ENCODE assay signal across 17 cellular contexts in the genomic region with DNA sequence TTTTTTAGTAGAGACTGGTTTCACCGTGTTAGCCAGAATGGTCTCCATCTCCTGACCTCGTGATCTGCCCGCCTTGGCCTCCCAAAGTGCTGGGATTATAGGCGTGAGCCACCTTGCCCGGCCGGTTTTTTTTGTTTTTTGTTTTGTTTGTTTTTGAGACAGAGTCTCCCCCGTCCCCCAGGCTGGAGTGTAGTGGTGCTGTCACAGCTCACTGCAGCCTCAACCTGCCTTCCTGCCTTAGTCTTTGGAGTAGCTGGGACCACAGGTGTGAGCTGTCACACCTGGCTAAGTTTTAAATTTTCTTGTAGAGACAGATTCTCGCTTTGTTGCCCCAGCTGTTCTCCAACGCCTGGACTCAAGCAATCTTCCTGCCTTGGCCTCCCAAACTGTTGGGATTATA. TPM values are rescaled to one million over a fixed set of nuclear protein-coding genes. Genes with fewer than 3 reads are reported as not detected.
DNase-seq lines count a peak whose midpoint lies in the region; ATAC-seq and TF ChIP-seq lines count a peak whose summit lies in the region.
"Had no signal": no experiment of that assay in that cellular context is flagged by ENCODE, and none has a peak within 500 bp of the region (broad histone marks: within the 10 kb centered on the region; RNA-seq: fewer than 3 reads in every experiment).

No MANE protein-coding gene starts in this region.

- peaks cover 29% of the 10 kb centered on the region for H3K4me1 Mint-ChIP-seq in activated naive CD8-positive, alpha-beta T cell (ENCODE audit: low read depth)
- H3K4me1 Mint-ChIP-seq in activated naive CD8-positive, alpha-beta T cell treated with anti-CD3 and anti-CD28 coated beads for 36 hours, result peaks cover 23% of the 10 kb centered on the region

- peak overlapping the region; percentile 30 for H3K4me3 Mint-ChIP-seq in activated naive CD8-positive, alpha-beta T cell
- H3K4me3 Mint-ChIP-seq in activated naive CD8-positive, alpha-beta T cell treated with anti-CD3 and anti-CD28 coated beads for 36 hours, result no peak overlapping the region
- H3K4me3 Mint-ChIP-seq: activated T-cell treated with anti-CD3 and anti-CD28 coated beads, Interleukin-2, amount 50 U/mL, for 24 hours; stimulated activated naive CD8-positive, alpha-beta T cell treated with anti-CD3 and anti-CD28 coated beads, Interleukin-15, amount 100 ng/mL, for 72 hours had no signal

- H3K36me3 Mint-ChIP-seq in activated naive CD8-positive, alpha-beta T cell, result peaks cover 2% of the 10 kb centered on the region
- peaks cover 15% of the 10 kb centered on the region for H3K36me3 Mint-ChIP-seq in activated naive CD8-positive, alpha-beta T cell treated with anti-CD3 and anti-CD28 coated beads for 36 hours

- H3K27me3 ChIP-seq in PC-9 (ENCODE audit: insufficient read depth, low read depth) (no peaks in the 10 kb centered on the region), esophagus squamous epithelium (no peaks in the 10 kb centered on the region), ascending aorta (no peaks in the 10 kb centered on the region)

- no peak overlapping the region for H2AFZ ChIP-seq in PC-9

- peaks cover 21% of the 10 kb centered on the region for H3K79me2 ChIP-seq in PC-9 (ENCODE audit: low read depth)

- POLR2A ChIA-PET in PC-9 (lab: Charles Lee; ENCODE audit: unreplicated experiment), result no interaction called here

- H3K4me3 ChIP-seq in PC-9 (no peak overlapping the region), esophagus squamous epithelium (no peak overlapping the region), ascending aorta (no peak overlapping the region)

- no peaks in the 10 kb centered on the region for H3K9me3 ChIP-seq in PC-9 (ENCODE audit: insufficient read depth, low read depth)
- no peaks in the 10 kb centered on the region for H3K9me3 ChIP-seq in esophagus squamous epithelium
- H3K9me3 ChIP-seq in ascending aorta, result no peaks in the 10 kb centered on the region
- H3K9me3 ChIP-seq: Caco-2 had no signal

- whole genome bisulfite sequencing in esophagus squamous epithelium, 2 donors, result 39 to 42% methylated on average over 8 to 9 of the region's 9 CpGs

- H3K9me2 ChIP-seq in PC-9 (ENCODE audit: insufficient read depth), result no peaks in the 10 kb centered on the region

- peaks cover 8% of the 10 kb centered on the region; the same call in 1 of the 2 replicates for H4K20me1 ChIP-seq in PC-9 (ENCODE audit: insufficient read depth)

- no peaks in the 10 kb centered on the region; the same call in 1 of the 2 replicates for H3F3A ChIP-seq in PC-9 (ENCODE audit: insufficient read depth, low read depth)

- DNase-seq in activated naive CD8-positive, alpha-beta T cell treated with anti-CD3 and anti-CD28 coated beads for 36 hours, result no peak
- DNase-seq in PC-9 (peak in 1 of 2 experiments; percentile 37), esophagus squamous epithelium (lab: John Stamatoyannopoulos, UW) (no peak), ACHN (no peak), ascending aorta (ENCODE audit: low spot score in 2 of 2) (no peak)
- DNase-seq: activated T-cell treated with anti-CD3 and anti-CD28 coated beads, Interleukin-2, amount 50 U/mL, for 24 hours; Caco-2; left colon; NCI-H2081; occipital lobe; stimulated activated CD4-positive, alpha-beta T cell treated with anti-CD3 and anti-CD28 coated beads, Interleukin-1b, Interleukin-23, amount 100 ng/mL, for 48 hours; stimulated activated naive CD8-positive, alpha-beta T cell treated with anti-CD3 and anti-CD28 coated beads, Interleukin-15, amount 100 ng/mL, for 72 hours had no signal

- H3K36me3 ChIP-seq in PC-9 (ENCODE audit: low read depth) (no peaks in the 10 kb centered on the region), esophagus squamous epithelium (peaks cover 12 to 37% (median 28%) of the 10 kb centered on the region in 3 donors), ascending aorta (peaks cover 34 to 44% of the 10 kb centered on the region in 2 donors)

- no peak for TF ChIP-seq CTCF in PC-9 (conservative IDR thresholded peaks at IDR 0.05)
- no peak for TF ChIP-seq CTCF in esophagus squamous epithelium (IDR thresholded peaks at IDR 0.05)
- TF ChIP-seq CTCF in ascending aorta (IDR thresholded peaks at IDR 0.05), result no peak

- H3K4me2 ChIP-seq in PC-9, result peak overlapping the region; percentile 47

- no peaks in the 10 kb centered on the region for H3K27me3 Mint-ChIP-seq in activated naive CD8-positive, alpha-beta T cell
- no peaks in the 10 kb centered on the region for H3K27me3 Mint-ChIP-seq in activated naive CD8-positive, alpha-beta T cell treated with anti-CD3 and anti-CD28 coated beads for 36 hours
- H3K27me3 Mint-ChIP-seq: activated T-cell treated with anti-CD3 and anti-CD28 coated beads, Interleukin-2, amount 50 U/mL, for 24 hours; stimulated activated naive CD8-positive, alpha-beta T cell treated with anti-CD3 and anti-CD28 coated beads, Interleukin-15, amount 100 ng/mL, for 72 hours had no signal

- CTCF ChIA-PET in PC-9 (lab: Charles Lee), result interaction anchor here (0.7 kb wide), 1 partner anchor 46 kb away, joined by 5 read pairs; no protein-coding TSS in a partner anchor

- no peak for ATAC-seq in HG03108 (IDR thresholded peaks at IDR 0.05; ENCODE audit: unreplicated experiment)
- ATAC-seq in HG03571 (IDR thresholded peaks at IDR 0.05; ENCODE audit: unreplicated experiment), result no peak
- ATAC-seq: left colon; SK-N-SH treated with all-trans-retinoic acid at 6 μM for 48 hours; stimulated activated naive CD8-positive, alpha-beta T cell treated with anti-CD3 and anti-CD28 coated beads, Interleukin-15, amount 100 ng/mL, for 72 hours had no signal

- TF ChIP-seq POLR2A in esophagus squamous epithelium (IDR thresholded peaks at IDR 0.05), result no peak

- no TSS peak for BruUV-seq in PC-9 (replicated peaks; lab: Mats Ljungman, UMichigan)

- H3K9me3 Mint-ChIP-seq in activated naive CD8-positive, alpha-beta T cell (ENCODE audit: low read depth), result no peaks in the 10 kb centered on the region
- H3K9me3 Mint-ChIP-seq in activated naive CD8-positive, alpha-beta T cell treated with anti-CD3 and anti-CD28 coated beads for 36 hours, result no peaks in the 10 kb centered on the region
- H3K9me3 Mint-ChIP-seq: activated T-cell treated with anti-CD3 and anti-CD28 coated beads, Interleukin-2, amount 50 U/mL, for 24 hours; stimulated activated naive CD8-positive, alpha-beta T cell treated with anti-CD3 and anti-CD28 coated beads, Interleukin-15, amount 100 ng/mL, for 72 hours had no signal

- in situ Hi-C loops in ACHN (cut with HindIII; ENCODE audit: low pct_ligation_motif_present, low pct_unique_long_range_greater_than_20kb, low sequenced_read_pairs), result no loop called here

- intact Hi-C loops in PC-9 (cut with micrococcal nuclease; ENCODE audit: unreplicated experiment) (no loop called here), esophagus squamous epithelium (cut with DNase I) (no loop called here), ascending aorta (cut with DNase I) (loop anchor here (5.0 to 10.0 kb wide), 2 partner anchors 68 to 624 kb away; a partner anchor contains a TSS)

- peaks cover 14% of the 10 kb centered on the region for H3K4me1 ChIP-seq in PC-9 (replicated peaks; ENCODE audit: insufficient read depth)
- H3K4me1 ChIP-seq in esophagus squamous epithelium, result peaks cover 7 to 62% (median 18%) of the 10 kb centered on the region in 3 donors
- H3K4me1 ChIP-seq in ascending aorta, result peaks cover 0 to 4% of the 10 kb centered on the region in 2 donors
- H3K4me1 ChIP-seq: Caco-2 had no signal

- no peak overlapping the region for H3K27ac Mint-ChIP-seq in activated naive CD8-positive, alpha-beta T cell
- H3K27ac Mint-ChIP-seq in activated naive CD8-positive, alpha-beta T cell treated with anti-CD3 and anti-CD28 coated beads for 36 hours, result no peak overlapping the region
- H3K27ac Mint-ChIP-seq: activated T-cell treated with anti-CD3 and anti-CD28 coated beads, Interleukin-2, amount 50 U/mL, for 24 hours had no signal

- H3K27ac ChIP-seq in PC-9 (no peak overlapping the region), esophagus squamous epithelium (peak overlapping the region; percentile 54 to 97 (median 74)), ascending aorta (no peak overlapping the region)

RNA-seq across cellular contexts. Expression of a gene that starts 3.2 kb away (rescaled TPM):
- total RNA-seq in activated naive CD8-positive, alpha-beta T cell treated with anti-CD3 and anti-CD28 coated beads for 36 hours, result 10 to 100 TPM; 41.6 to 43.8 TPM
- total RNA-seq in PC-9 (2021), result 23.8 and 26.3 TPM in 2 replicates
- total RNA-seq in esophagus squamous epithelium, result 10 to 100 TPM; 20.9 to 53.6 (median 49.7) TPM
- total RNA-seq in ascending aorta, result 36.3 TPM

RNA-seq across cellular contexts. Expression of a gene that starts 26.9 kb away (rescaled TPM):
- total RNA-seq in activated naive CD8-positive, alpha-beta T cell treated with anti-CD3 and anti-CD28 coated beads for 36 hours, result 10 to 100 TPM; 52.6 to 53.8 TPM
- total RNA-seq in PC-9 (2021) (22.5 and 23.2 TPM in 2 replicates), esophagus squamous epithelium (10 to 100 TPM; 19.6 to 29.7 (median 24.6) TPM), ascending aorta (37.4 TPM)

RNA-seq across cellular contexts. Expression of a gene that starts 36.5 kb away (rescaled TPM):
- under 1 TPM; 0.29 to 0.34 TPM for total RNA-seq in activated naive CD8-positive, alpha-beta T cell treated with anti-CD3 and anti-CD28 coated beads for 36 hours
- 0.33 and 0.63 TPM in 2 replicates for total RNA-seq in PC-9 (2021)
- 1 to 10 TPM in 1 of 4 donors, not detected in 3; 1.9 TPM for total RNA-seq in esophagus squamous epithelium
- not detected for total RNA-seq in ascending aorta
- total RNA-seq: Caco-2, frontal cortex had no signal

RNA-seq across cellular contexts. Expression of a gene that starts 39.2 kb away (rescaled TPM):
- total RNA-seq in activated naive CD8-positive, alpha-beta T cell treated with anti-CD3 and anti-CD28 coated beads for 36 hours, result 10 to 100 TPM; 83.0 to 86.4 TPM
- total RNA-seq in PC-9 (2021) (25.7 and 39.1 TPM in 2 replicates), esophagus squamous epithelium (10 to 100 TPM; 34.1 to 53.8 (median 39.6) TPM), ascending aorta (80.8 TPM)

Comparison
In these comparisons a context has a peak if more than half of its experiments do, and no peak if none do; other contexts are left out.
1. H3K27ac ChIP-seq: peak in esophagus squamous epithelium (4 of 4); none in PC-9 (single experiment) and ascending aorta (0 of 2).